In genomic region chr15:34361278-34361677, GRCh38 we compare ENCODE assay signal across 1 cellular context.
TF ChIP-seq lines count a peak whose summit lies in the region.

No MANE protein-coding gene starts in this region.

TF ChIP-seq in WTC11, 78 proteins besides CTCF, POLR2A, EP300 and RAD21:
- no peak for TF ChIP-seq PRRX2 (CRISPR knock-in tag; IDR thresholded peaks at IDR 0.05)
- TF ChIP-seq, protein P1, sequence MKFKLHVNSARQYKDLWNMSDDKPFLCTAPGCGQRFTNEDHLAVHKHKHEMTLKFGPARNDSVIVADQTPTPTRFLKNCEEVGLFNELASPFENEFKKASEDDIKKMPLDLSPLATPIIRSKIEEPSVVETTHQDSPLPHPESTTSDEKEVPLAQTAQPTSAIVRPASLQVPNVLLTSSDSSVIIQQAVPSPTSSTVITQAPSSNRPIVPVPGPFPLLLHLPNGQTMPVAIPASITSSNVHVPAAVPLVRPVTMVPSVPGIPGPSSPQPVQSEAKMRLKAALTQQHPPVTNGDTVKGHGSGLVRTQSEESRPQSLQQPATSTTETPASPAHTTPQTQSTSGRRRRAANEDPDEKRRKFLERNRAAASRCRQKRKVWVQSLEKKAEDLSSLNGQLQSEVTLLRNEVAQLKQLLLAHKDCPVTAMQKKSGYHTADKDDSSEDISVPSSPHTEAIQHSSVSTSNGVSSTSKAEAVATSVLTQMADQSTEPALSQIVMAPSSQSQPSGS (CRISPR knock-in tag; IDR thresholded peaks at IDR 0.05; ENCODE audit: borderline replicate concordance, low read depth), result no peak
- no peak for TF ChIP-seq SOX15 (CRISPR knock-in tag; IDR thresholded peaks at IDR 0.05)
- no peak for TF ChIP-seq GABPB1 (CRISPR knock-in tag; IDR thresholded peaks at IDR 0.05)
- TF ChIP-seq MXD4 (CRISPR knock-in tag; IDR thresholded peaks at IDR 0.05; ENCODE audit: borderline replicate concordance), result no peak
- no peak for TF ChIP-seq EMX1 (CRISPR knock-in tag; IDR thresholded peaks at IDR 0.05)
- TF ChIP-seq, protein P2, sequence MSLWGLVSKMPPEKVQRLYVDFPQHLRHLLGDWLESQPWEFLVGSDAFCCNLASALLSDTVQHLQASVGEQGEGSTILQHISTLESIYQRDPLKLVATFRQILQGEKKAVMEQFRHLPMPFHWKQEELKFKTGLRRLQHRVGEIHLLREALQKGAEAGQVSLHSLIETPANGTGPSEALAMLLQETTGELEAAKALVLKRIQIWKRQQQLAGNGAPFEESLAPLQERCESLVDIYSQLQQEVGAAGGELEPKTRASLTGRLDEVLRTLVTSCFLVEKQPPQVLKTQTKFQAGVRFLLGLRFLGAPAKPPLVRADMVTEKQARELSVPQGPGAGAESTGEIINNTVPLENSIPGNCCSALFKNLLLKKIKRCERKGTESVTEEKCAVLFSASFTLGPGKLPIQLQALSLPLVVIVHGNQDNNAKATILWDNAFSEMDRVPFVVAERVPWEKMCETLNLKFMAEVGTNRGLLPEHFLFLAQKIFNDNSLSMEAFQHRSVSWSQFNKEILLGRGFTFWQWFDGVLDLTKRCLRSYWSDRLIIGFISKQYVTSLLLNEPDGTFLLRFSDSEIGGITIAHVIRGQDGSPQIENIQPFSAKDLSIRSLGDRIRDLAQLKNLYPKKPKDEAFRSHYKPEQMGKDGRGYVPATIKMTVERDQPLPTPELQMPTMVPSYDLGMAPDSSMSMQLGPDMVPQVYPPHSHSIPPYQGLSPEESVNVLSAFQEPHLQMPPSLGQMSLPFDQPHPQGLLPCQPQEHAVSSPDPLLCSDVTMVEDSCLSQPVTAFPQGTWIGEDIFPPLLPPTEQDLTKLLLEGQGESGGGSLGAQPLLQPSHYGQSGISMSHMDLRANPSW (CRISPR knock-in tag; conservative IDR thresholded peaks at IDR 0.05; ENCODE audit: low read depth), result no peak
